In the genomic region with DNA sequence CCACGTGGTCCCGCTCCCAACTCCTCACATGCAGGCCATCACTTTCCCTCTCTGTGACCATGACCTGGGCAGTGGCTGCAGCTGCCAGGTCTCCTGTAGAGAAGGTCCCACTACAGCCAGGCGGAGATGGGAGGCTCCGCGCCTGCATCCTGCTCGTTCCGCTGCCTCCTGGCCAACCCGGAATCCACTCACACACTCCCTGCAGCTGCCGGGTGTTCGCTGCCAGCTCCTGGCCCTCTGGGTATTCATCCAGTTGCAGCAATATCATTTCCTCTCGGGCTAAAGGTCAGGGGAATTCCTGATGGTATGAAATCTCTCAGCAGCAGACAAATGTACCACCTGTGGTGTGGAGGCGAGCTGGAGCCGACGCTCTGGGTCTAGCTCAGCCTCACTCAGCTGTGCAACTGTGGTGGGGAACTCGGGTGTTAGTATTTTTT, we compare ENCODE assay signal across 11 cellular contexts.
DNase-seq lines count a peak whose midpoint lies in the region; ATAC-seq and TF ChIP-seq lines count a peak whose summit lies in the region.
"Had no signal": no experiment of that assay in that cellular context is flagged by ENCODE, and none has a peak within 500 bp of the region (broad histone marks: within the 10 kb centered on the region; RNA-seq: fewer than 3 reads in every experiment).

No MANE protein-coding gene starts in this region.

- H3K27ac ChIP-seq in gastroesophageal sphincter (no peak overlapping the region), spleen (peak overlapping the region in 4 of 8 donors; percentile 24 to 61 (median 50))
- H3K27ac ChIP-seq: RWPE1 had no signal

- intact Hi-C loops in spleen (cut with DNase I; ENCODE audit: low total_unique reads) = no loop called here

- DNase-seq in NCI-H146 (lab: John Stamatoyannopoulos, UW) = peak; percentile 29
- no peak for DNase-seq in NCI-H146 treated with DMSO at 0.1 percent for 48 hours (lab: John Stamatoyannopoulos, UW; ENCODE audit: unreplicated experiment)
- DNase-seq in spleen = peak; percentile 89
- DNase-seq: 8988T; activated naive CD8-positive, alpha-beta T cell treated with anti-CD3 and anti-CD28 coated beads, Interleukin-2, amount 10 ng/mL, durations not matched to agents 7 days and 5 days had no signal

- H3K27me3 ChIP-seq in gastroesophageal sphincter (peaks cover 32% of the 10 kb centered on the region), spleen (replicated peaks in 1 of 7) (peaks cover 0 to 9% (median 0%) of the 10 kb centered on the region in 7 donors)

- TF ChIP-seq EP300 in gastroesophageal sphincter (IDR thresholded peaks at IDR 0.05) = no peak

- H3K36me3 ChIP-seq in gastroesophageal sphincter (no peaks in the 10 kb centered on the region), spleen (no peaks in the 10 kb centered on the region)

- H3K4me1 ChIP-seq in gastroesophageal sphincter (peaks cover 0 to 6% (median 0%) of the 10 kb centered on the region in 3 donors), spleen (peaks cover 0 to 6% (median 0%) of the 10 kb centered on the region in 6 donors)

- ATAC-seq in HG02852 (IDR thresholded peaks at IDR 0.05; ENCODE audit: unreplicated experiment) (peak; percentile 92), gastroesophageal sphincter (peak; percentile 84), HG02623 (IDR thresholded peaks at IDR 0.05; ENCODE audit: unreplicated experiment) (no peak), GM21576 (IDR thresholded peaks at IDR 0.05; ENCODE audit: unreplicated experiment) (no peak), HG02973 (IDR thresholded peaks at IDR 0.05; ENCODE audit: unreplicated experiment) (no peak)

- TF ChIP-seq POLR2A in gastroesophageal sphincter (IDR thresholded peaks at IDR 0.05) (no peak), spleen (IDR thresholded peaks at IDR 0.05) (no peak)

- H3K9me3 ChIP-seq in gastroesophageal sphincter (no peaks in the 10 kb centered on the region), spleen (no peaks in the 10 kb centered on the region)

- WGBS in gastroesophageal sphincter (ENCODE audit: low coverage in 1 of 2), 2 donors = 76 to 91% methylated on average over 8 to 12 of the region's 15 CpGs
- 64 to 73% (median 69%) methylated on average over 10 to 15 of the region's 15 CpGs for WGBS in spleen, 5 donors

- no peak overlapping the region for H3K4me3 ChIP-seq in gastroesophageal sphincter
- H3K4me3 ChIP-seq in spleen = no peak overlapping the region

- TF ChIP-seq CTCF in gastroesophageal sphincter (IDR thresholded peaks at IDR 0.05) = no peak
- TF ChIP-seq CTCF in spleen (IDR thresholded peaks at IDR 0.05 in 8 of 11, conservative IDR thresholded peaks at IDR 0.05 in 3 of 11) = no peak

Comparison
In these comparisons a context has a peak if more than half of its experiments do, and no peak if none do; other contexts are left out.
1. ATAC-seq: peak in HG02852 (single experiment) and gastroesophageal sphincter (single experiment); none in HG02623 (single experiment), GM21576 (single experiment) and HG02973 (single experiment).